Comparison of ENCODE assay signal across 16 cellular contexts in the genomic region with DNA sequence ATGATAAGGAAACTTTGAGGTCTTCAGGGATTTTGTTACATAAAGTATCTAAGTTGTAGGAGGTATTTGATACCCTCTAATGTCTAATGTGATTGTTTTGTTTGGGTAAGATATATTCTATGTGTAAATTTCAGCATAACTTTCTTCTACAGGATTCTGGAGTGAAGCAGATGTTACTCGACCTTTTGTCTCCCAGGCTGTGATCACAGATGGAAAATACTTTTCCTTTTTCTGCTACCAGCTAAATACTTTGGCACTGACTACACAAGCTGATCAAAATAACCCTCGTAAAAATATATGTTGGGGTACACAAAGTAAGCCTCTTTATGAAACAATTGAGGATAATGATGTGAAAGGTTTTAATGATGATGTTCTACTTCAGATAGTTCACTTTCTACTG. TPM values are rescaled to one million over a fixed set of nuclear protein-coding genes. Genes with fewer than 3 reads are reported as not detected.
DNase-seq lines count a peak whose midpoint lies in the region; ATAC-seq, FAIRE-seq and TF ChIP-seq lines count a peak whose summit lies in the region.
"Had no signal": no experiment of that assay in that cellular context is flagged by ENCODE, and none has a peak within 500 bp of the region (broad histone marks: within the 10 kb centered on the region; RNA-seq: fewer than 3 reads in every experiment).

No MANE protein-coding gene starts in this region.

- H3K27me3 ChIP-seq in endothelial cell of umbilical vein (ENCODE audit: control insufficient read depth in 2 of 2, insufficient read depth in 2 of 2, low read length in 2 of 2), result no peaks in the 10 kb centered on the region
- H3K27me3 ChIP-seq in breast epithelium, result no peaks in the 10 kb centered on the region
- H3K27me3 ChIP-seq in H7 (ENCODE audit: control insufficient read depth, insufficient read depth, low read length), result no peaks in the 10 kb centered on the region
- H3K27me3 ChIP-seq: BLaER1 had no signal

- no peaks in the 10 kb centered on the region for H3K27me3 Mint-ChIP-seq in activated T-cell treated with anti-CD3 and anti-CD28 coated beads, Interleukin-2, amount 50 U/mL, for 24 hours
- no peaks in the 10 kb centered on the region for H3K27me3 Mint-ChIP-seq in T-helper 17 cell

- DNase-seq in activated T-cell treated with anti-CD3 and anti-CD28 coated beads, Interleukin-2, amount 50 U/mL, for 24 hours, result no peak
- DNase-seq in activated T-cell treated with anti-CD3 and anti-CD28 coated beads for 4 hours (no peak), T-helper 17 cell (no peak), endothelial cell of umbilical vein (ENCODE audit: low read depth, low spot score) (peak; percentile 25), breast epithelium (ENCODE audit: low spot score in 2 of 2) (no peak), H54 (ENCODE audit: insufficient read length, low spot score) (no peak), H7 (no peak)
- DNase-seq: 8988T; Calu3; CD8-positive, alpha-beta T cell; DMS79 treated with DMSO at 0.1 percent for 48 hours; GF-D8; H9 had no signal

- H3K36me3 ChIP-seq in endothelial cell of umbilical vein (ENCODE audit: control insufficient read depth in 2 of 2, extremely low read depth in 1 of 2, insufficient read depth in 2 of 2, low read length in 2 of 2), result peaks cover 8 to 18% of the 10 kb centered on the region in 2 experiments
- H3K36me3 ChIP-seq in breast epithelium, result peaks cover 6% of the 10 kb centered on the region
- H3K36me3 ChIP-seq in H7 (replicated peaks; ENCODE audit: control insufficient read depth, insufficient read depth, low read length), result peaks cover 17% of the 10 kb centered on the region

- TF ChIP-seq POLR2A in endothelial cell of umbilical vein (IDR thresholded peaks at IDR 0.05; ENCODE audit: low read depth, low read length), result no peak
- no peak for TF ChIP-seq POLR2A in breast epithelium (IDR thresholded peaks at IDR 0.05)
- no peak for TF ChIP-seq POLR2A in H54 (IDR thresholded peaks at IDR 0.05; ENCODE audit: low read depth, low read length)

- CTCF ChIA-PET in endothelial cell of umbilical vein (lab: Charles Lee), result interaction anchor here (0.6 to 1.5 kb wide), 2 partner anchors 9 to 41 kb away, joined by 3 read pairs; no protein-coding TSS in a partner anchor

- FAIRE-seq in endothelial cell of umbilical vein (lab: Jason Lieb, UNC), result no peak
- FAIRE-seq in H54 (lab: Jason Lieb, UNC), result no peak
- FAIRE-seq: HTR-8/SVneo had no signal

- H3K4me2 ChIP-seq in endothelial cell of umbilical vein (ENCODE audit: insufficient read depth, low read length), result no peak overlapping the region
- H3K4me2 ChIP-seq: BLaER1, GM23338 had no signal

- H3K4me1 Mint-ChIP-seq in activated T-cell treated with anti-CD3 and anti-CD28 coated beads, Interleukin-2, amount 50 U/mL, for 24 hours (ENCODE audit: low read depth), result peaks cover 36% of the 10 kb centered on the region
- peaks cover 12% of the 10 kb centered on the region for H3K4me1 Mint-ChIP-seq in T-helper 17 cell

- intact Hi-C loops in endothelial cell of umbilical vein (cut with micrococcal nuclease) (no loop called here), breast epithelium (cut with DNase I; ENCODE audit: low total_unique reads) (no loop called here)

- no peak overlapping the region for H3K27ac ChIP-seq in endothelial cell of umbilical vein (ENCODE audit: insufficient read depth, low read depth, low read length)
- no peak overlapping the region for H3K27ac ChIP-seq in breast epithelium
- H3K27ac ChIP-seq: BLaER1 had no signal

- POLR2A ChIA-PET in endothelial cell of umbilical vein (lab: Charles Lee), result no interaction called here

- no peak overlapping the region for H3K4me3 Mint-ChIP-seq in activated T-cell treated with anti-CD3 and anti-CD28 coated beads, Interleukin-2, amount 50 U/mL, for 24 hours
- H3K4me3 Mint-ChIP-seq in T-helper 17 cell, result no peak overlapping the region
- H3K4me3 Mint-ChIP-seq: CD8-positive, alpha-beta T cell; GM23338; H9 had no signal

- no peak overlapping the region for H3K9ac ChIP-seq in endothelial cell of umbilical vein (replicated peaks; ENCODE audit: extremely low read depth, insufficient read depth, low read length)
- H3K9ac ChIP-seq: BLaER1 had no signal

- no peak for ATAC-seq in T-helper 17 cell
- ATAC-seq: CD8-positive, alpha-beta T cell; GM23338 had no signal

- no peaks in the 10 kb centered on the region for H3K9me1 ChIP-seq in endothelial cell of umbilical vein (replicated peaks; ENCODE audit: control insufficient read depth, extremely low read depth, insufficient read depth, low read length)

- TF ChIP-seq CTCF in endothelial cell of umbilical vein (IDR thresholded peaks at IDR 0.05; ENCODE audit: extremely low read depth in 1 of 2, insufficient read depth in 1 of 2, low read depth in 1 of 2, low read length in 2 of 2) (no peak), breast epithelium (IDR thresholded peaks at IDR 0.05) (no peak)

- H3K9me3 ChIP-seq in T-helper 17 cell (ENCODE audit: control insufficient read depth, low read length, poor library complexity, severe bottlenecking), result no peaks in the 10 kb centered on the region
- H3K9me3 ChIP-seq in endothelial cell of umbilical vein (replicated peaks; ENCODE audit: control insufficient read depth, insufficient read depth, low read length), result no peaks in the 10 kb centered on the region
- no peaks in the 10 kb centered on the region for H3K9me3 ChIP-seq in breast epithelium
- H3K9me3 ChIP-seq: BLaER1 had no signal

- no TSS peak for BruUV-seq in endothelial cell of umbilical vein (replicated peaks; lab: Mats Ljungman, UMichigan)

- H2AFZ ChIP-seq in endothelial cell of umbilical vein (ENCODE audit: low read depth, low read length), result no peak overlapping the region
- H2AFZ ChIP-seq: GM23338 had no signal

- dilution Hi-C loops in endothelial cell of umbilical vein (cut with MboI; ENCODE audit: extremely low pct_ligation_motif_present, low sequenced_read_pairs), result no loop called here

- H3K4me3 ChIP-seq in endothelial cell of umbilical vein (replicated peaks in 1 of 3; ENCODE audit: insufficient read depth in 1 of 3, low read depth in 1 of 3, low read length in 3 of 3) (no peak overlapping the region), breast epithelium (no peak overlapping the region), H7 (ENCODE audit: insufficient read depth, low read depth, low read length) (no peak overlapping the region)
- H3K4me3 ChIP-seq: BLaER1, GM23338 had no signal

- no peaks in the 10 kb centered on the region for H4K20me1 ChIP-seq in endothelial cell of umbilical vein (replicated peaks; ENCODE audit: control insufficient read depth, extremely low read depth, insufficient read depth, low read length)

- peaks cover 93% of the 10 kb centered on the region for H3K36me3 Mint-ChIP-seq in activated T-cell treated with anti-CD3 and anti-CD28 coated beads, Interleukin-2, amount 50 U/mL, for 24 hours (ENCODE audit: low read depth)
- H3K36me3 Mint-ChIP-seq in T-helper 17 cell (ENCODE audit: low read depth), result peaks cover 6% of the 10 kb centered on the region

- H3K9me3 Mint-ChIP-seq in activated T-cell treated with anti-CD3 and anti-CD28 coated beads, Interleukin-2, amount 50 U/mL, for 24 hours, result no peaks in the 10 kb centered on the region
- H3K9me3 Mint-ChIP-seq: CD8-positive, alpha-beta T cell; GM23338; H9 had no signal

- H3K79me2 ChIP-seq in endothelial cell of umbilical vein (ENCODE audit: control insufficient read depth, insufficient read depth, low read length), result peaks cover 30% of the 10 kb centered on the region

- H3K4me1 ChIP-seq in endothelial cell of umbilical vein (ENCODE audit: control insufficient read depth, extremely low read depth, insufficient read depth, low read length) (peaks cover 8% of the 10 kb centered on the region), breast epithelium (no peaks in the 10 kb centered on the region)

- peak overlapping the region; percentile 45 for H3K27ac Mint-ChIP-seq in activated T-cell treated with anti-CD3 and anti-CD28 coated beads, Interleukin-2, amount 50 U/mL, for 24 hours
- peak overlapping the region; percentile 47 for H3K27ac Mint-ChIP-seq in T-helper 17 cell
- H3K27ac Mint-ChIP-seq: CD8-positive, alpha-beta T cell; GM23338; H9 had no signal

TF ChIP-seq in endothelial cell of umbilical vein, 7 proteins besides CTCF, POLR2A, EP300 and RAD21:
- no peak for TF ChIP-seq POLR2AphosphoS5 (IDR thresholded peaks at IDR 0.05; ENCODE audit: insufficient read depth, low read depth, low read length)
- no peak for TF ChIP-seq MYC (IDR thresholded peaks at IDR 0.05; ENCODE audit: low read depth, low read length)
- TF ChIP-seq JUN (IDR thresholded peaks at IDR 0.05; ENCODE audit: borderline replicate concordance, insufficient read depth, insufficient read length, low read depth), result no peak
- TF ChIP-seq MAX (IDR thresholded peaks at IDR 0.05; ENCODE audit: insufficient read depth, insufficient read length), result no peak
- no peak for TF ChIP-seq EZH2 (IDR thresholded peaks at IDR 0.05; ENCODE audit: borderline replicate concordance, low read depth, low read length, severe bottlenecking)
- TF ChIP-seq GATA2 (IDR thresholded peaks at IDR 0.05; ENCODE audit: insufficient read depth, insufficient read length, low read depth, low read length), result no peak
- TF ChIP-seq FOS (IDR thresholded peaks at IDR 0.05; ENCODE audit: borderline replicate concordance, insufficient read depth, low read length), result no peak

RNA-seq across cellular contexts. Expression of gene MRPS30, which starts 6.0 kb away (rescaled TPM):
- total RNA-seq in T-helper 17 cell (10 to 100 TPM; 39.4 to 43.5 TPM), endothelial cell of umbilical vein (32.5 and 33.8 TPM in 2 replicates), breast epithelium (100 to 1,000 TPM in 1 of 3 donors, 10 to 100 TPM in 2; 63.7 to 144 (median 63.9) TPM)
- 34.6 and 37.3 TPM in 2 replicates for polyA plus RNA-seq in endothelial cell of umbilical vein
- polyA plus RNA-seq in endothelial cell of umbilical vein (2011; cell fraction: cytosol; rRNA removed), result 22.1 and 24.0 TPM in 2 replicates
- 16.1 and 19.0 TPM in 2 replicates for polyA plus RNA-seq in endothelial cell of umbilical vein (2011; cell fraction: nucleus; rRNA removed)
- polyA plus RNA-seq in endothelial cell of umbilical vein (2012), result 20.9 and 26.2 TPM in 2 replicates
- 29.4 and 37.0 TPM in 2 replicates for polyA minus RNA-seq in endothelial cell of umbilical vein
- 270 TPM for polyA minus RNA-seq in endothelial cell of umbilical vein (2011; cell fraction: cytosol; rRNA and poly(A)+ RNA removed)
- 30.0 and 36.6 TPM in 2 replicates for polyA minus RNA-seq in endothelial cell of umbilical vein (2011; cell fraction: nucleus; rRNA and poly(A)+ RNA removed)
- total RNA-seq in H7 (2014; rRNA removed; shearing (Covaris generic)), result 105 and 142 TPM in 2 replicates
